In genomic region chr19:51131780-51132680, GRCh38 we compare ENCODE assay signal across 1 cellular context.
A peak's percentile ranks its signal among the peaks of the same experiment; 100 is the strongest.
TF ChIP-seq lines count a peak whose summit lies in the region.

No MANE protein-coding gene starts in this region.

TF ChIP-seq in K562, 482 proteins besides CTCF, POLR2A, EP300 and RAD21 (continued from another document and continues in another):
- no peak for TF ChIP-seq ZNF609 (CRISPR knock-in tag; IDR thresholded peaks at IDR 0.05; ENCODE audit: borderline replicate concordance)
- no peak for TF ChIP-seq ZNF212 (CRISPR knock-in tag; IDR thresholded peaks at IDR 0.05)
- TF ChIP-seq, protein P1, sequence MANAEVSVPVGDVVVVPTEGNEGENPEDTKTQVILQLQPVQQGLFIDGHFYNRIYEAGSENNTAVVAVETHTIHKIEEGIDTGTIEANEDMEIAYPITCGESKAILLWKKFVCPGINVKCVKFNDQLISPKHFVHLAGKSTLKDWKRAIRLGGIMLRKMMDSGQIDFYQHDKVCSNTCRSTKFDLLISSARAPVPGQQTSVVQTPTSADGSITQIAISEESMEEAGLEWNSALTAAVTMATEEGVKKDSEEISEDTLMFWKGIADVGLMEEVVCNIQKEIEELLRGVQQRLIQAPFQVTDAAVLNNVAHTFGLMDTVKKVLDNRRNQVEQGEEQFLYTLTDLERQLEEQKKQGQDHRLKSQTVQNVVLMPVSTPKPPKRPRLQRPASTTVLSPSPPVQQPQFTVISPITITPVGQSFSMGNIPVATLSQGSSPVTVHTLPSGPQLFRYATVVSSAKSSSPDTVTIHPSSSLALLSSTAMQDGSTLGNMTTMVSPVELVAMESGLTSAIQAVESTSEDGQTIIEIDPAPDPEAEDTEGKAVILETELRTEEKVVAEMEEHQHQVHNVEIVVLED (CRISPR knock-in tag; IDR thresholded peaks at IDR 0.05), result no peak
- peak; percentile 8; the same call in 1 of the 2 replicates for TF ChIP-seq CBX5 (IDR thresholded peaks at IDR 0.05; ENCODE audit: borderline replicate concordance, low read depth)
- TF ChIP-seq, protein P2, sequence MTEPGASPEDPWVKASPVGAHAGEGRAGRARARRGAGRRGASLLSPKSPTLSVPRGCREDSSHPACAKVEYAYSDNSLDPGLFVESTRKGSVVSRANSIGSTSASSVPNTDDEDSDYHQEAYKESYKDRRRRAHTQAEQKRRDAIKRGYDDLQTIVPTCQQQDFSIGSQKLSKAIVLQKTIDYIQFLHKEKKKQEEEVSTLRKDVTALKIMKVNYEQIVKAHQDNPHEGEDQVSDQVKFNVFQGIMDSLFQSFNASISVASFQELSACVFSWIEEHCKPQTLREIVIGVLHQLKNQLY (CRISPR knock-in tag; conservative IDR thresholded peaks at IDR 0.05), result no peak
- TF ChIP-seq ASH1L (IDR thresholded peaks at IDR 0.05; ENCODE audit: borderline replicate concordance, low read depth, partially characterized antibody), result no peak
- TF ChIP-seq ZBED1 (IDR thresholded peaks at IDR 0.05), result no peak
- TF ChIP-seq, protein P3, sequence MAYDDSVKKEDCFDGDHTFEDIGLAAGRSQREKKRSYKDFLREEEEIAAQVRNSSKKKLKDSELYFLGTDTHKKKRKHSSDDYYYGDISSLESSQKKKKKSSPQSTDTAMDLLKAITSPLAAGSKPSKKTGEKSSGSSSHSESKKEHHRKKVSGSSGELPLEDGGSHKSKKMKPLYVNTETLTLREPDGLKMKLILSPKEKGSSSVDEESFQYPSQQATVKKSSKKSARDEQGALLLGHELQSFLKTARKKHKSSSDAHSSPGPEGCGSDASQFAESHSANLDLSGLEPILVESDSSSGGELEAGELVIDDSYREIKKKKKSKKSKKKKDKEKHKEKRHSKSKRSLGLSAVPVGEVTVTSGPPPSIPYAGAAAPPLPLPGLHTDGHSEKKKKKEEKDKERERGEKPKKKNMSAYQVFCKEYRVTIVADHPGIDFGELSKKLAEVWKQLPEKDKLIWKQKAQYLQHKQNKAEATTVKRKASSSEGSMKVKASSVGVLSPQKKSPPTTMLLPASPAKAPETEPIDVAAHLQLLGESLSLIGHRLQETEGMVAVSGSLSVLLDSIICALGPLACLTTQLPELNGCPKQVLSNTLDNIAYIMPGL (CRISPR knock-in tag; IDR thresholded peaks at IDR 0.05), result no peak
- peak; percentile 47 for TF ChIP-seq RBBP5 (IDR thresholded peaks at IDR 0.05; ENCODE audit: borderline replicate concordance, insufficient read depth, low read length, poor library complexity, severe bottlenecking)
- no peak for TF ChIP-seq ETS2 (tag; IDR thresholded peaks at IDR 0.05; ENCODE audit: borderline replicate concordance, poor library complexity, severe bottlenecking)
- no peak for TF ChIP-seq HDGF (IDR thresholded peaks at IDR 0.05)
- TF ChIP-seq ZNF696 (CRISPR knock-in tag; conservative IDR thresholded peaks at IDR 0.05), result no peak
- TF ChIP-seq STAT5B (CRISPR knock-in tag; IDR thresholded peaks at IDR 0.05), result no peak
- TF ChIP-seq RFX7 (CRISPR knock-in tag; IDR thresholded peaks at IDR 0.05), result no peak
- TF ChIP-seq SMAD2 (IDR thresholded peaks at IDR 0.05; ENCODE audit: low read depth, low read length), result no peak
- TF ChIP-seq JUND (IDR thresholded peaks at IDR 0.05; ENCODE audit: borderline replicate concordance, low read depth, low read length), result peak; percentile 51; the same call in 1 of the 2 replicates
- TF ChIP-seq JUND (tag; IDR thresholded peaks at IDR 0.05; ENCODE audit: borderline replicate concordance, low read depth, low read length), result peak; percentile 30; the same call in 1 of the 3 replicates
- TF ChIP-seq, protein P4, sequence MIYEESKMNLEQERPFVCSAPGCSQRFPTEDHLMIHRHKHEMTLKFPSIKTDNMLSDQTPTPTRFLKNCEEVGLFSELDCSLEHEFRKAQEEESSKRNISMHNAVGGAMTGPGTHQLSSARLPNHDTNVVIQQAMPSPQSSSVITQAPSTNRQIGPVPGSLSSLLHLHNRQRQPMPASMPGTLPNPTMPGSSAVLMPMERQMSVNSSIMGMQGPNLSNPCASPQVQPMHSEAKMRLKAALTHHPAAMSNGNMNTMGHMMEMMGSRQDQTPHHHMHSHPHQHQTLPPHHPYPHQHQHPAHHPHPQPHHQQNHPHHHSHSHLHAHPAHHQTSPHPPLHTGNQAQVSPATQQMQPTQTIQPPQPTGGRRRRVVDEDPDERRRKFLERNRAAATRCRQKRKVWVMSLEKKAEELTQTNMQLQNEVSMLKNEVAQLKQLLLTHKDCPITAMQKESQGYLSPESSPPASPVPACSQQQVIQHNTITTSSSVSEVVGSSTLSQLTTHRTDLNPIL (CRISPR knock-in tag; IDR thresholded peaks at IDR 0.05), result no peak
- TF ChIP-seq NEUROD1 (IDR thresholded peaks at IDR 0.05; ENCODE audit: borderline replicate concordance, low read depth, low read length, partially characterized antibody), result no peak
- TF ChIP-seq CBX8 (IDR thresholded peaks at IDR 0.05; ENCODE audit: borderline replicate concordance, extremely low read depth, low read depth, low read length, poor library complexity, severe bottlenecking), result no peak
- TF ChIP-seq SIN3A (IDR thresholded peaks at IDR 0.05; ENCODE audit: borderline replicate concordance in 2 of 2, control insufficient read depth in 1 of 2, low read depth in 2 of 2, low read length in 2 of 2), result no peak
- peak; percentile 42; the same call in 1 of the 2 replicates for TF ChIP-seq ZNF175 (CRISPR knock-in tag; IDR thresholded peaks at IDR 0.05; ENCODE audit: low read depth)
- 0 out of 2 replicates have a peak, but pooled peaks have one; percentile 3 for TF ChIP-seq ZNF449 (CRISPR knock-in tag; IDR thresholded peaks at IDR 0.05)
- no peak for TF ChIP-seq ELF4 (CRISPR knock-in tag; IDR thresholded peaks at IDR 0.05)
- TF ChIP-seq TARDBP (IDR thresholded peaks at IDR 0.05), result no peak
- TF ChIP-seq EP400 (IDR thresholded peaks at IDR 0.05), result no peak
- TF ChIP-seq SP1 (CRISPR knock-in tag; IDR thresholded peaks at IDR 0.05), result no peak; the same call in 1 of the 2 replicates
- no peak for TF ChIP-seq FOXJ3 (CRISPR knock-in tag; IDR thresholded peaks at IDR 0.05)
- TF ChIP-seq ZKSCAN8 (CRISPR knock-in tag; IDR thresholded peaks at IDR 0.05), result 0 out of 2 replicates have a peak, but pooled peaks have one; percentile 18
- TF ChIP-seq BCLAF1 (IDR thresholded peaks at IDR 0.05; ENCODE audit: borderline replicate concordance in 1 of 2, control insufficient read depth in 1 of 2, low read depth in 2 of 2, low read length in 1 of 2), result no peak
- TF ChIP-seq FOXO4 (CRISPR knock-in tag; IDR thresholded peaks at IDR 0.05), result no peak
- TF ChIP-seq, protein P5, sequence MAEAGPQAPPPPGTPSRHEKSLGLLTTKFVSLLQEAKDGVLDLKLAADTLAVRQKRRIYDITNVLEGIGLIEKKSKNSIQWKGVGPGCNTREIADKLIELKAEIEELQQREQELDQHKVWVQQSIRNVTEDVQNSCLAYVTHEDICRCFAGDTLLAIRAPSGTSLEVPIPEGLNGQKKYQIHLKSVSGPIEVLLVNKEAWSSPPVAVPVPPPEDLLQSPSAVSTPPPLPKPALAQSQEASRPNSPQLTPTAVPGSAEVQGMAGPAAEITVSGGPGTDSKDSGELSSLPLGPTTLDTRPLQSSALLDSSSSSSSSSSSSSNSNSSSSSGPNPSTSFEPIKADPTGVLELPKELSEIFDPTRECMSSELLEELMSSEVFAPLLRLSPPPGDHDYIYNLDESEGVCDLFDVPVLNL (CRISPR knock-in tag; IDR thresholded peaks at IDR 0.05; ENCODE audit: low read depth), result no peak
- no peak for TF ChIP-seq ZC3H4 (CRISPR knock-in tag; IDR thresholded peaks at IDR 0.05; ENCODE audit: borderline replicate concordance)
- TF ChIP-seq ZNF77 (CRISPR knock-in tag; IDR thresholded peaks at IDR 0.05), result no peak
- TF ChIP-seq ZNF197 (CRISPR knock-in tag; IDR thresholded peaks at IDR 0.05; ENCODE audit: low read depth), result no peak
- no peak for TF ChIP-seq PCBP2 (IDR thresholded peaks at IDR 0.05; ENCODE audit: low read depth, low read length, poor library complexity, severe bottlenecking)
- TF ChIP-seq, protein P6, sequence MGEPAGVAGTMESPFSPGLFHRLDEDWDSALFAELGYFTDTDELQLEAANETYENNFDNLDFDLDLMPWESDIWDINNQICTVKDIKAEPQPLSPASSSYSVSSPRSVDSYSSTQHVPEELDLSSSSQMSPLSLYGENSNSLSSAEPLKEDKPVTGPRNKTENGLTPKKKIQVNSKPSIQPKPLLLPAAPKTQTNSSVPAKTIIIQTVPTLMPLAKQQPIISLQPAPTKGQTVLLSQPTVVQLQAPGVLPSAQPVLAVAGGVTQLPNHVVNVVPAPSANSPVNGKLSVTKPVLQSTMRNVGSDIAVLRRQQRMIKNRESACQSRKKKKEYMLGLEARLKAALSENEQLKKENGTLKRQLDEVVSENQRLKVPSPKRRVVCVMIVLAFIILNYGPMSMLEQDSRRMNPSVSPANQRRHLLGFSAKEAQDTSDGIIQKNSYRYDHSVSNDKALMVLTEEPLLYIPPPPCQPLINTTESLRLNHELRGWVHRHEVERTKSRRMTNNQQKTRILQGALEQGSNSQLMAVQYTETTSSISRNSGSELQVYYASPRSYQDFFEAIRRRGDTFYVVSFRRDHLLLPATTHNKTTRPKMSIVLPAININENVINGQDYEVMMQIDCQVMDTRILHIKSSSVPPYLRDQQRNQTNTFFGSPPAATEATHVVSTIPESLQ (CRISPR knock-in tag; IDR thresholded peaks at IDR 0.05), result no peak
- TF ChIP-seq DDX20 (tag; IDR thresholded peaks at IDR 0.05; ENCODE audit: low read depth), result no peak
- no peak for TF ChIP-seq GTF2A2 (tag; IDR thresholded peaks at IDR 0.05)
- TF ChIP-seq CHCHD3 (CRISPR knock-in tag; IDR thresholded peaks at IDR 0.05), result no peak
- 0 out of 2 replicates have a peak, but pooled peaks have one; percentile 5 for TF ChIP-seq NFIC (IDR thresholded peaks at IDR 0.05)
